ENCODE assay signal across 25 cellular contexts in genomic region chr4:93687304-93687703, GRCh38.
"Had no signal": no experiment of that assay in that cellular context is flagged by ENCODE, and none has a peak within 500 bp of the region (broad histone marks: within the 10 kb centered on the region; RNA-seq: fewer than 3 reads in every experiment).

No MANE protein-coding gene starts in this region.

- DNase-seq: natural killer cell; occipital lobe; ovary; posterior cingulate gyrus; psoas muscle; right cardiac atrium; right lobe of liver; sigmoid colon; small intestine; stimulated activated CD4-positive, alpha-beta T cell treated with anti-CD3 and anti-CD28 coated beads, Interleukin-15, amount 100 ng/mL, for 24 hours; stimulated activated CD4-positive, alpha-beta T cell treated with anti-CD3 and anti-CD28 coated beads, Interleukin-2, amount 100 ng/mL, for 24 hours; stimulated activated CD4-positive, alpha-beta T cell treated with anti-CD3 and anti-CD28 coated beads, Interleukin-2, amount 100 ng/mL, for 48 hours; stimulated activated CD4-positive, alpha-beta T cell treated with anti-CD3 and anti-CD28 coated beads, Interleukin-4, amount 100 ng/mL, for 24 hours; stimulated activated naive B cell treated with anti-CD40 and anti-IgM and Interleukin-4, amounts not matched to agents 10 μg/mL and 1 μg/mL and 100 μg/mL, for 72 hours; stimulated activated naive CD4-positive, alpha-beta T cell treated with Interleukin-2 at 50 U/mL for 16 hours; stomach; thyroid gland; trophoblast cell; upper lobe of left lung had no signal

- H3K9me3 ChIP-seq: ovary, right lobe of liver, sigmoid colon, stomach, thoracic aorta, thyroid gland, tibial nerve, upper lobe of left lung, vagina had no signal

- H3K27me3 ChIP-seq: neural progenitor cell, ovary, right lobe of liver, sigmoid colon, stomach, thyroid gland, tibial nerve, upper lobe of left lung, vagina had no signal

- H3K36me3 ChIP-seq: neural progenitor cell, ovary, right lobe of liver, sigmoid colon, stomach, thoracic aorta, thyroid gland, tibial nerve, upper lobe of left lung, vagina had no signal

- H3K27ac ChIP-seq: neural progenitor cell, ovary, parathyroid adenoma, psoas muscle, right lobe of liver, sigmoid colon, stomach, thoracic aorta, thyroid gland, tibial nerve, upper lobe of left lung, vagina had no signal

- H3K4me1 ChIP-seq: parathyroid adenoma, psoas muscle, right lobe of liver, sigmoid colon, stomach, thyroid gland, tibial nerve, upper lobe of left lung, vagina had no signal

- ATAC-seq: natural killer cell; psoas muscle; right cardiac atrium; right lobe of liver; stimulated activated effector memory CD8-positive, alpha-beta T cell treated with anti-CD3 and anti-CD28 coated beads, Interleukin-12 subunit alpha, Interleukin-12 subunit beta, amount 100 ng/mL, for 72 hours; stimulated activated naive B cell treated with anti-CD40 and anti-IgM and Interleukin-4, amounts not matched to agents 10 μg/mL and 1 μg/mL and 100 μg/mL, for 72 hours had no signal

- H3K4me3 ChIP-seq: neural progenitor cell, ovary, psoas muscle, right lobe of liver, sigmoid colon, stomach, thoracic aorta, thyroid gland, tibial nerve, upper lobe of left lung, vagina had no signal
